Comparison of ENCODE assay signal across 25 cellular contexts in the genomic region with DNA sequence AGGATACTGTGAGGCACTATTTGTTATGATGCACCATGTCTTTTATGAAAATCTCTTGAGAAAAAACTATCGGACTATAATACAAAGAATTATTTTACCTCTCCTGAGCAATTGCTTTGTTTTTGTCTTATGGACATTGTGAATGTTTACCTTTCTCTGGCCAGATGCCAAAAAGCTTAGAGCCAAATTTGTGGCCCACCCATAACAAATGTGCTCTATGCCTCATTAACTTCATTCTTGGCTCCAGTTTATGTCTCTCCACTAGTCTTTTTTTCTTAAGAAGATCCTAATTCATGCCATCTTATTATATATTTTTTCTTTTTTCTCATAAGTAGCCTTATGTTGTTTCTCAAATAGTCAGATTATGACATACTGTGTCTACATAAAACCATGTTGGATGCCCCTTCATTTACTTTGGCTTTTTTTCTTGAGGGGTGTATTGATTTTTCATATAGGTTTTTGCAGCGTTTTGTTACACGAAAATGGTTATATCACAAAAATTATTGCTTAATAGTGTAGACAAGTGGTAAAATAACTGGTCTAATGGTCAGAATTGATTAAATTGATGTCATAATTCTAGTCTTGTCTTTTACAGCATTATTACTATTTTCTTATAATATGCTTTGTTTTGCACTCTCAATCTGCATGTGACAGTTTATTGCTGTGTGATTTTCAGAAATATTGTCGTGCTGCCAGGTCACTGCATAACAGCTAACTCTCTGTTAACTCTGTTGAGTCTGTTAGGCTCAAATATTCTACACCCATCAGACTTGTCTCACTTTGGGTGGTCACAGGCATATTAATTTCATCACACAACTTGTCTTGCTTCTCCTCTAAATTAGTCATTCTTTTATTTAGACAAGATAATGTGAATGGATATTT. TPM values are rescaled to one million over a fixed set of nuclear protein-coding genes. Genes with fewer than 3 reads are reported as not detected.
A peak's percentile ranks its signal among the peaks of the same experiment; 100 is the strongest.
DNase-seq lines count a peak whose midpoint lies in the region; ATAC-seq, FAIRE-seq and TF ChIP-seq lines count a peak whose summit lies in the region.
"Had no signal": no experiment of that assay in that cellular context is flagged by ENCODE, and none has a peak within 500 bp of the region (broad histone marks: within the 10 kb centered on the region; RNA-seq: fewer than 3 reads in every experiment).

No MANE protein-coding gene starts in this region.

- H3K4me3 Mint-ChIP-seq in activated CD4-positive, alpha-beta T cell treated with anti-CD3 and anti-CD28 coated beads, Interleukin-2, amount 10 ng/mL, durations not matched to agents 24 days and 14 days, result no peak overlapping the region
- H3K4me3 Mint-ChIP-seq: activated CD4-positive, alpha-beta memory T cell treated with anti-CD3 and anti-CD28 coated beads for 36 hours; activated naive CD4-positive, alpha-beta T cell treated with anti-CD3 and anti-CD28 coated beads, Interleukin-2, amount 10 ng/mL, durations not matched to agents 7 days and 5 days; H9; IgD-negative memory B cell; immature natural killer cell; type B pancreatic cell had no signal

- no peaks in the 10 kb centered on the region for H3K27me3 Mint-ChIP-seq in activated CD4-positive, alpha-beta T cell treated with anti-CD3 and anti-CD28 coated beads, Interleukin-2, amount 10 ng/mL, durations not matched to agents 24 days and 14 days
- H3K27me3 Mint-ChIP-seq: activated CD4-positive, alpha-beta memory T cell treated with anti-CD3 and anti-CD28 coated beads for 36 hours; IgD-negative memory B cell; type B pancreatic cell had no signal

- H3K4me2 ChIP-seq in A549, result 0 out of 3 replicates have a peak overlapping the region, but pooled peaks have one; percentile 5

- peaks cover 2% of the 10 kb centered on the region for H3K4me1 Mint-ChIP-seq in activated CD4-positive, alpha-beta T cell treated with anti-CD3 and anti-CD28 coated beads, Interleukin-2, amount 10 ng/mL, durations not matched to agents 24 days and 14 days
- H3K4me1 Mint-ChIP-seq: H9 had no signal

- TF ChIP-seq CTCF in A549 (IDR thresholded peaks at IDR 0.05), result no peak

- no peak for TF ChIP-seq POLR2A in A549 (IDR thresholded peaks at IDR 0.05; ENCODE audit: low read length)

- no peak overlapping the region for H3K4me3 ChIP-seq in A549
- H3K4me3 ChIP-seq: GM12878, heart left ventricle, right lobe of liver had no signal

- H3K9me3 ChIP-seq in A549, result no peaks in the 10 kb centered on the region
- H3K9me3 ChIP-seq: heart left ventricle, right lobe of liver had no signal

- ATAC-seq in A549 (no peak), left cardiac atrium (no peak), GM19395 (IDR thresholded peaks at IDR 0.05; ENCODE audit: unreplicated experiment) (no peak)
- ATAC-seq: GM12878; heart left ventricle; right lobe of liver; Right ventricle myocardium inferior; stimulated activated naive CD8-positive, alpha-beta T cell treated with anti-CD3 and anti-CD28 coated beads, Interleukin-15, Interleukin-2, amounts not matched to agents 100 U/mL and 50 U/mL, for 24 hours had no signal

- no peak overlapping the region for H3K27ac Mint-ChIP-seq in activated CD4-positive, alpha-beta T cell treated with anti-CD3 and anti-CD28 coated beads, Interleukin-2, amount 10 ng/mL, durations not matched to agents 24 days and 14 days
- H3K27ac Mint-ChIP-seq: activated CD4-positive, alpha-beta memory T cell treated with anti-CD3 and anti-CD28 coated beads for 36 hours; activated naive CD4-positive, alpha-beta T cell treated with anti-CD3 and anti-CD28 coated beads, Interleukin-2, amount 10 ng/mL, durations not matched to agents 7 days and 5 days; H9; IgD-negative memory B cell; immature natural killer cell; type B pancreatic cell had no signal

- CTCF ChIA-PET in A549 (lab: Yijun Ruan, JAX), result interaction anchor here (0.9 to 4.3 kb wide), 2 partner anchors 19 to 20 kb away, joined by 6 to 36 read pairs; no protein-coding TSS in a partner anchor

- POLR2A ChIA-PET in A549 (lab: Yijun Ruan, JAX), result interaction anchor here (0.6 kb wide), 1 partner anchor 1165 kb away, joined by 7 read pairs; no protein-coding TSS in a partner anchor

- no peak for TF ChIP-seq EP300 in A549 (IDR thresholded peaks at IDR 0.05)

- no peak for TF ChIP-seq RAD21 in A549 (conservative IDR thresholded peaks at IDR 0.05 in 1 of 2, IDR thresholded peaks at IDR 0.05 in 1 of 2)

- H3K36me3 Mint-ChIP-seq in activated CD4-positive, alpha-beta T cell treated with anti-CD3 and anti-CD28 coated beads, Interleukin-2, amount 10 ng/mL, durations not matched to agents 24 days and 14 days (ENCODE audit: low read depth), result no peaks in the 10 kb centered on the region
- H3K36me3 Mint-ChIP-seq: activated CD4-positive, alpha-beta memory T cell treated with anti-CD3 and anti-CD28 coated beads for 36 hours; activated naive CD4-positive, alpha-beta T cell treated with anti-CD3 and anti-CD28 coated beads, Interleukin-2, amount 10 ng/mL, durations not matched to agents 7 days and 5 days; IgD-negative memory B cell; immature natural killer cell had no signal

- H3K27ac ChIP-seq in A549, result no peak overlapping the region
- H3K27ac ChIP-seq: heart left ventricle, right lobe of liver had no signal

- peaks cover 28% of the 10 kb centered on the region for H3K4me1 ChIP-seq in A549

- FAIRE-seq in A549 (lab: Jason Lieb, UNC), result no peak
- peak; percentile 7 for FAIRE-seq in RCC 7860 (lab: Jason Lieb, UNC)
- FAIRE-seq: GM12878 had no signal

- 75% methylated on average over 4 of the region's 4 CpGs for WGBS in A549 (ENCODE audit: missing lambda C conversion rate)

- intact Hi-C loops in left cardiac atrium (cut with DNase I), result no loop called here
- intact Hi-C loops in activated CD4-positive, alpha-beta T cell treated with anti-CD3 and anti-CD28 coated beads, Interleukin-2, amount 10 ng/mL, durations not matched to agents 24 days and 14 days (cut with micrococcal nuclease), result no loop called here

- no peaks in the 10 kb centered on the region for H3K9me3 Mint-ChIP-seq in activated CD4-positive, alpha-beta T cell treated with anti-CD3 and anti-CD28 coated beads, Interleukin-2, amount 10 ng/mL, durations not matched to agents 24 days and 14 days
- H3K9me3 Mint-ChIP-seq: activated CD4-positive, alpha-beta memory T cell treated with anti-CD3 and anti-CD28 coated beads for 36 hours; activated naive CD4-positive, alpha-beta T cell treated with anti-CD3 and anti-CD28 coated beads, Interleukin-2, amount 10 ng/mL, durations not matched to agents 7 days and 5 days; H9; IgD-negative memory B cell; immature natural killer cell; type B pancreatic cell had no signal

- DNase-seq in A549 (ENCODE audit: low read depth in 1 of 2, low spot score in 1 of 2) (no peak), HT-29 (ENCODE audit: low spot score) (peak; percentile 22), NCI-H2081 treated with DMSO at 0.1 percent for 48 hours (lab: John Stamatoyannopoulos, UW) (peak; percentile 54), RCC 7860 (ENCODE audit: low spot score) (no peak), left cardiac atrium (no peak), NCI-H2227 (lab: John Stamatoyannopoulos, UW; ENCODE audit: unreplicated experiment) (no peak)
- no peak for DNase-seq in activated CD4-positive, alpha-beta T cell treated with anti-CD3 and anti-CD28 coated beads, Interleukin-2, amount 10 ng/mL, durations not matched to agents 24 days and 14 days
- DNase-seq: activated CD4-positive, alpha-beta memory T cell treated with anti-CD3 and anti-CD28 coated beads for 36 hours; activated naive CD4-positive, alpha-beta T cell treated with anti-CD3 and anti-CD28 coated beads, Interleukin-2, amount 10 ng/mL, durations not matched to agents 7 days and 5 days; activated T-cell treated with anti-CD3 and anti-CD28 coated beads, Interleukin-2, amount 50 U/mL, for 1 hour; aorta; GDM1; H9; heart left ventricle; immature natural killer cell; mammary epithelial cell; MV-4-11; right lobe of liver; stimulated activated naive CD8-positive, alpha-beta T cell treated with anti-CD3 and anti-CD28 coated beads, Interleukin-15, Interleukin-2, amounts not matched to agents 100 U/mL and 50 U/mL, for 24 hours; T-helper 1 cell had no signal

TF ChIP-seq in A549, 52 proteins besides CTCF, POLR2A, EP300 and RAD21 (continues in another document):
- TF ChIP-seq FOSL2 (IDR thresholded peaks at IDR 0.05), result no peak
- TF ChIP-seq FOSL2 (CRISPR knock-in tag; IDR thresholded peaks at IDR 0.05), result no peak
- no peak for TF ChIP-seq HOXB5 (CRISPR knock-in tag; IDR thresholded peaks at IDR 0.05)
- no peak for TF ChIP-seq PHF8 (IDR thresholded peaks at IDR 0.05; ENCODE audit: borderline replicate concordance, low read depth)
- TF ChIP-seq ESRRA (IDR thresholded peaks at IDR 0.05; ENCODE audit: borderline replicate concordance, low read length), result no peak
- no peak for TF ChIP-seq CHD2 (IDR thresholded peaks at IDR 0.05; ENCODE audit: low read length, partially characterized antibody)
- no peak for TF ChIP-seq TFCP2L1 (CRISPR knock-in tag; IDR thresholded peaks at IDR 0.05)
- no peak for TF ChIP-seq FOSB (CRISPR knock-in tag; IDR thresholded peaks at IDR 0.05)

RNA-seq across cellular contexts. Expression of gene SENP8, which starts 18.2 kb away (rescaled TPM):
- polyA plus RNA-seq in A549 (2011; rRNA removed) (3.7 and 6.1 TPM in 2 replicates), A549 (2017; fragmentation: RNase III; extraction: RNeasy Plus Mini Kit Qiagen cat#74134 plus additional on column Dnase treatment) (0.98 to 1.3 TPM (median 1.2 TPM) in 3 replicates)
- 0.59 and 1.0 TPM in 2 replicates for polyA plus RNA-seq in A549 (2012; cell fraction: cytosol; rRNA removed)
- polyA plus RNA-seq in A549 (2012; cell fraction: nucleus; rRNA removed), result 0.40 and 0.59 TPM in 2 replicates
- 9.0 and 9.7 TPM in 2 replicates for polyA minus RNA-seq in A549 (2011; rRNA and poly(A)+ RNA removed)
- total RNA-seq in HT-29 (2014; rRNA removed; shearing (Covaris generic)), result 0.66 and 3.2 TPM in 2 replicates
- 1 to 10 TPM; 3.6 to 4.7 TPM for total RNA-seq in left cardiac atrium
- total RNA-seq in activated CD4-positive, alpha-beta T cell treated with anti-CD3 and anti-CD28 coated beads, Interleukin-2, amount 10 ng/mL, durations not matched to agents 24 days and 14 days, result 1.5 and 1.7 TPM in 2 replicates

RNA-seq across cellular contexts. Expression of gene MYO9A, which starts 18.5 kb away (rescaled TPM):
- polyA plus RNA-seq in A549 (2011; rRNA removed), result 21.9 and 26.7 TPM in 2 replicates
- 4.1 and 5.0 TPM in 2 replicates for polyA plus RNA-seq in A549 (2012; cell fraction: cytosol; rRNA removed)
- 3.9 and 6.9 TPM in 2 replicates for polyA plus RNA-seq in A549 (2012; cell fraction: nucleus; rRNA removed)
- polyA plus RNA-seq in A549 (2017; fragmentation: RNase III; extraction: RNeasy Plus Mini Kit Qiagen cat#74134 plus additional on column Dnase treatment), result 5.6 to 7.6 TPM (median 5.9 TPM) in 3 replicates
- polyA minus RNA-seq in A549 (2011; rRNA and poly(A)+ RNA removed), result 71.5 and 84.4 TPM in 2 replicates
- 7.2 and 11.4 TPM in 2 replicates for total RNA-seq in HT-29 (2014; rRNA removed; shearing (Covaris generic))
- 10 to 100 TPM; 30.3 to 31.8 TPM for total RNA-seq in left cardiac atrium
- total RNA-seq in activated CD4-positive, alpha-beta T cell treated with anti-CD3 and anti-CD28 coated beads, Interleukin-2, amount 10 ng/mL, durations not matched to agents 24 days and 14 days, result 19.4 and 21.3 TPM in 2 replicates

Comparison
In these comparisons a context has a peak if more than half of its experiments do, and no peak if none do; other contexts are left out.
1. DNase-seq: peak in HT-29 (single experiment) and NCI-H2081 treated with DMSO at 0.1 percent for 48 hours (single experiment); none in A549 (0 of 2), RCC 7860 (single experiment), left cardiac atrium (single experiment), activated CD4-positive, alpha-beta T cell treated with anti-CD3 and anti-CD28 coated beads, Interleukin-2, amount 10 ng/mL, durations not matched to agents 24 days and 14 days (single experiment) and NCI-H2227 (single experiment).